ENCODE assay signal across 16 cellular contexts in the genomic region with DNA sequence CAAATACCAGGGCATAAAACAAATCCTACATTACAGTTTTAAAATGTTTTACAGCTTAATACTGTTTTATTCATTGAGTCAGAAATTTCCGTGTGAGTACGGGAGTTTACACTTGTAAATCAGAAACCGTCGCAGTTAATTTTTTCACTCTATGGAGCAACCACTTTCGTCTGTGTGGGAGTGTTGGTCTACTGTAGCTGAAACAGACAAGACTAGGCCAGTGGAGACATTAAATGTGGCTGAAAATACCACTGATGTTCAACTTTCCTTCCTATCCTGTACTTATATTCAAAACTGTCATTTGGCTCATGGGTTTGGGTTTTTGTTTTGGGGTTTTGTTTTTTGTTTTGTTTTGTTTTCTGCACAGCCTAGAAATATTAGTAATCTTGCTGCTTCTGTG.
DNase-seq lines count a peak whose midpoint lies in the region; ATAC-seq and TF ChIP-seq lines count a peak whose summit lies in the region.
"Had no signal": no experiment of that assay in that cellular context is flagged by ENCODE, and none has a peak within 500 bp of the region (broad histone marks: within the 10 kb centered on the region; RNA-seq: fewer than 3 reads in every experiment).

No MANE protein-coding gene starts in this region.

- no peak for TF ChIP-seq CTCF in A673 (conservative IDR thresholded peaks at IDR 0.05; ENCODE audit: low read depth, low read length)
- no peak for TF ChIP-seq CTCF in esophagus muscularis mucosa (IDR thresholded peaks at IDR 0.05)
- no peak for TF ChIP-seq CTCF in chondrocyte (IDR thresholded peaks at IDR 0.05)

- H3K27ac ChIP-seq in A673 (ENCODE audit: low read depth, low read length, poor library complexity, severe bottlenecking) (no peak overlapping the region), esophagus muscularis mucosa (replicated peaks in 1 of 4) (no peak overlapping the region)

- POLR2A ChIA-PET in A673 (lab: Charles Lee; ENCODE audit: low non-redundant PET): no interaction called here

- H3K4me1 Mint-ChIP-seq in chondrocyte (ENCODE audit: low read depth): peaks cover 8% of the 10 kb centered on the region
- H3K4me1 Mint-ChIP-seq: activated naive CD8-positive, alpha-beta T cell treated with anti-CD3 and anti-CD28 coated beads, Interleukin-2, amount 10 ng/mL, durations not matched to agents 7 days and 5 days had no signal

- H3K9me3 ChIP-seq in A673 (ENCODE audit: low read depth, low read length, poor library complexity, severe bottlenecking) (no peaks in the 10 kb centered on the region), esophagus muscularis mucosa (no peaks in the 10 kb centered on the region)
- H3K9me3 ChIP-seq: MG63 had no signal

- DNase-seq in A673 (ENCODE audit: low spot score) (peak; percentile 48), left kidney (ENCODE audit: low read depth, low spot score) (peak; percentile 75), esophagus muscularis mucosa (ENCODE audit: extremely low spot score) (no peak), chondrocyte (ENCODE audit: low spot score) (no peak), nucleus accumbens (lab: John Stamatoyannopoulos, UW) (no peak)
- DNase-seq: activated naive CD8-positive, alpha-beta T cell treated with anti-CD3 and anti-CD28 coated beads, Interleukin-2, amount 10 ng/mL, durations not matched to agents 7 days and 5 days; effector CD8-positive, alpha-beta T cell; hippocampal formation; MG63; stimulated activated CD4-positive, alpha-beta T cell treated with anti-CD3 and anti-CD28 coated beads, Interleukin-12 subunit alpha, Interleukin-12 subunit beta, amount 100 ng/mL, for 4 hours; T-cell had no signal

- CTCF ChIA-PET in A673 (lab: Charles Lee): no interaction called here

- no peak overlapping the region for H3K4me3 Mint-ChIP-seq in chondrocyte (ENCODE audit: unreplicated experiment)
- H3K4me3 Mint-ChIP-seq: activated naive CD8-positive, alpha-beta T cell treated with anti-CD3 and anti-CD28 coated beads, Interleukin-2, amount 10 ng/mL, durations not matched to agents 7 days and 5 days; T-cell had no signal

- H3K27me3 ChIP-seq in A673 (replicated peaks; ENCODE audit: insufficient read depth, low read depth, low read length, poor library complexity) (no peaks in the 10 kb centered on the region), esophagus muscularis mucosa (no peaks in the 10 kb centered on the region)
- H3K27me3 ChIP-seq: MG63 had no signal

- no peak for TF ChIP-seq EP300 in esophagus muscularis mucosa (IDR thresholded peaks at IDR 0.05)

- H3K27ac Mint-ChIP-seq in chondrocyte (ENCODE audit: unreplicated experiment): no peak overlapping the region
- H3K27ac Mint-ChIP-seq: activated naive CD8-positive, alpha-beta T cell treated with anti-CD3 and anti-CD28 coated beads, Interleukin-2, amount 10 ng/mL, durations not matched to agents 7 days and 5 days; T-cell had no signal

- BruUV-seq in A673 (replicated peaks; lab: Mats Ljungman, UMichigan): no TSS peak

- H3K36me3 Mint-ChIP-seq in chondrocyte (ENCODE audit: low read depth): no peaks in the 10 kb centered on the region
- H3K36me3 Mint-ChIP-seq: activated naive CD8-positive, alpha-beta T cell treated with anti-CD3 and anti-CD28 coated beads, Interleukin-2, amount 10 ng/mL, durations not matched to agents 7 days and 5 days; T-cell had no signal

- ATAC-seq in GM19328 (IDR thresholded peaks at IDR 0.05; ENCODE audit: unreplicated experiment): peak; percentile 96
- peak; percentile 90 for ATAC-seq in HG03442 (IDR thresholded peaks at IDR 0.05; ENCODE audit: unreplicated experiment)
- no peak for ATAC-seq in esophagus mucosa
- ATAC-seq: left lobe of liver, Panc1, T-cell had no signal

- H3K9me3 Mint-ChIP-seq in chondrocyte (ENCODE audit: low read depth): no peaks in the 10 kb centered on the region
- H3K9me3 Mint-ChIP-seq: activated naive CD8-positive, alpha-beta T cell treated with anti-CD3 and anti-CD28 coated beads, Interleukin-2, amount 10 ng/mL, durations not matched to agents 7 days and 5 days; T-cell had no signal

- H3K4me1 ChIP-seq in A673 (ENCODE audit: insufficient read depth, low read length, poor library complexity, severe bottlenecking) (peaks cover 31% of the 10 kb centered on the region), esophagus muscularis mucosa (no peaks in the 10 kb centered on the region)

- H3K4me3 ChIP-seq in A673 (ENCODE audit: low read depth, low read length, poor library complexity, severe bottlenecking): no peak overlapping the region
- no peak overlapping the region for H3K4me3 ChIP-seq in esophagus muscularis mucosa
- H3K4me3 ChIP-seq: MG63 had no signal

- H3K36me3 ChIP-seq in A673 (ENCODE audit: insufficient read depth, low read length, poor library complexity, severe bottlenecking) (no peaks in the 10 kb centered on the region), esophagus muscularis mucosa (no peaks in the 10 kb centered on the region)
- H3K36me3 ChIP-seq: MG63 had no signal

- intact Hi-C loops in A673 (cut with micrococcal nuclease; ENCODE audit: unreplicated experiment) (no loop called here), esophagus muscularis mucosa (cut with DNase I) (no loop called here)

- 82% methylated on average over 5 of the region's 5 CpGs for WGBS in esophagus muscularis mucosa

- no peak for TF ChIP-seq POLR2A in esophagus muscularis mucosa (IDR thresholded peaks at IDR 0.05; ENCODE audit: low read depth)

- H3K27me3 Mint-ChIP-seq in chondrocyte (ENCODE audit: low read depth): no peaks in the 10 kb centered on the region
- H3K27me3 Mint-ChIP-seq: activated naive CD8-positive, alpha-beta T cell treated with anti-CD3 and anti-CD28 coated beads, Interleukin-2, amount 10 ng/mL, durations not matched to agents 7 days and 5 days; T-cell had no signal

Comparison
In these comparisons a context has a peak if more than half of its experiments do, and no peak if none do; other contexts are left out.
1. DNase-seq: peak in A673 (single experiment) and left kidney (single experiment); none in esophagus muscularis mucosa (single experiment), chondrocyte (single experiment) and nucleus accumbens (0 of 56).